ENCODE assay signal across 27 cellular contexts in the genomic region with DNA sequence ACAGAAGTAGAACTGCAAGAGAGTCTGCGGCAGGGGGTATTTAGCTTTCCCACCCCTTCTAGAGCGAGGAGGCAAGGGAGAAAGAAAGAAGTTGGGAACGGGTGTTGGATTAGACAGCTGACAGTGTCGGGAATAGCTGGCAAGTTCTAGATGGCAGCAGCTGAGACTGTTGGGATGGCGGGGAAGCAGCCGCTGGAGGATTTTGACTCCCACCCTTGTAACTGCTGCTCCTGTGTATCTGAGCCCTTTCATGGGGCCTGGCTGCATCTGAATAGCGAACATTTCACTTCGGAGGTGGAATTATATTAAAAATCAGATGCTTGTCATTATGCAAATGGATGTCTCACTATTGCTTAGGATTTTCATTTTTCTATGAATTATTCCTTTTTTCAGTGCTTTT. TPM values are rescaled to one million over a fixed set of nuclear protein-coding genes. Genes with fewer than 3 reads are reported as not detected.
"Had no signal": no experiment of that assay in that cellular context is flagged by ENCODE, and none has a peak within 500 bp of the region (broad histone marks: within the 10 kb centered on the region; RNA-seq: fewer than 3 reads in every experiment).

No MANE protein-coding gene starts in this region.

- H3K27ac ChIP-seq: hepatocyte, lower lobe of right lung, pancreas, psoas muscle, right atrium auricular region, right lobe of liver, skin epidermis, stomach, testis, thyroid gland, uterus had no signal

- H3K4me2 ChIP-seq: hepatocyte had no signal

- H3K9me3 ChIP-seq: lower lobe of right lung, pancreas, right lobe of liver, testis, thyroid gland, uterus had no signal

- DNase-seq: glutamatergic neuron; heart right ventricle; kidney glomerular epithelial cell; left cardiac atrium; lower lobe of right lung; mammary epithelial cell; mesenchymal stem cell; naive B cell; natural killer cell; nephron progenitor cell; pancreas; psoas muscle; right lobe of liver; stimulated activated CD4-positive, alpha-beta T cell treated with anti-CD3 and anti-CD28 coated beads, Interleukin-12 subunit alpha, Interleukin-12 subunit beta, amount 100 ng/mL, for 4 hours; stimulated activated CD4-positive, alpha-beta T cell treated with anti-CD3 and anti-CD28 coated beads, Interleukin-15, amount 100 ng/mL, for 24 hours; stimulated activated CD4-positive, alpha-beta T cell treated with anti-CD3 and anti-CD28 coated beads, Interleukin-2, amount 100 ng/mL, for 24 hours; stimulated activated CD4-positive, alpha-beta T cell treated with anti-CD3 and anti-CD28 coated beads, Interleukin-4, amount 100 ng/mL, for 1 hour; stimulated activated naive B cell treated with anti-CD40 and anti-IgM and Interleukin-4, amounts not matched to agents 10 μg/mL and 1 μg/mL and 100 μg/mL, for 72 hours; stimulated activated naive CD8-positive, alpha-beta T cell treated with anti-CD3 and anti-CD28 coated beads, Interleukin-15, Interleukin-2, amounts not matched to agents 100 U/mL and 50 U/mL, for 24 hours; stomach; testis; thyroid gland; uterus had no signal

- H3K27me3 ChIP-seq: pancreas, right atrium auricular region, right lobe of liver, testis, thyroid gland, uterus had no signal

- H3K4me3 ChIP-seq: heart right ventricle, hepatocyte, lower lobe of right lung, pancreas, psoas muscle, right atrium auricular region, right lobe of liver, skin epidermis, stomach, testis, thyroid gland, uterus had no signal

- H3K79me2 ChIP-seq: hepatocyte had no signal

- H2AFZ ChIP-seq: hepatocyte had no signal

- H3K4me1 ChIP-seq: lower lobe of right lung, pancreas, psoas muscle, right lobe of liver, stomach, testis, thyroid gland, uterus had no signal

- H3K36me3 ChIP-seq: heart right ventricle, lower lobe of right lung, pancreas, right atrium auricular region, right lobe of liver, stomach, thyroid gland, uterus had no signal

- ATAC-seq: heart right ventricle; left cardiac atrium; left lobe of liver; lower lobe of right lung; natural killer cell; pancreas; psoas muscle; right lobe of liver; stimulated activated naive B cell treated with anti-CD40 and anti-IgM and Interleukin-4, amounts not matched to agents 10 μg/mL and 1 μg/mL and 100 μg/mL, for 72 hours; stimulated activated naive CD8-positive, alpha-beta T cell treated with anti-CD3 and anti-CD28 coated beads, Interleukin-15, Interleukin-2, amounts not matched to agents 100 U/mL and 50 U/mL, for 24 hours had no signal

RNA-seq across cellular contexts. Expression of a gene that starts 16.3 kb away (rescaled TPM):
- total RNA-seq: natural killer cell had no signal
